Comparison of ENCODE assay signal across 21 cellular contexts in genomic region chr5:90934738-90935137, GRCh38.
DNase-seq lines count a peak whose midpoint lies in the region; ATAC-seq and TF ChIP-seq lines count a peak whose summit lies in the region.
"Had no signal": no experiment of that assay in that cellular context is flagged by ENCODE, and none has a peak within 500 bp of the region (broad histone marks: within the 10 kb centered on the region; RNA-seq: fewer than 3 reads in every experiment).

No MANE protein-coding gene starts in this region.

- H3K9me3 ChIP-seq in Caco-2 (no peaks in the 10 kb centered on the region), thyroid gland (no peaks in the 10 kb centered on the region), GM23248 (ENCODE audit: low read depth) (no peaks in the 10 kb centered on the region)
- H3K9me3 ChIP-seq: HAP-1, SJCRH30 had no signal

- H3K27ac ChIP-seq in thyroid gland: peak overlapping the region; percentile 56 to 87 (median 77)
- no peak overlapping the region for H3K27ac ChIP-seq in GM23248
- H3K27ac ChIP-seq: BLaER1 treated with 17β-estradiol and CSF1 and Interleukin-3, amounts not matched to agents 10 nM and 100 nM; KMS-11; SJCRH30 had no signal

- H4K20me1 ChIP-seq in GM23248 (ENCODE audit: insufficient read depth): no peaks in the 10 kb centered on the region
- H4K20me1 ChIP-seq: BLaER1 treated with 17β-estradiol and CSF1 and Interleukin-3, amounts not matched to agents 10 nM and 100 nM had no signal

- peaks cover 28% of the 10 kb centered on the region for H3K4me1 Mint-ChIP-seq in Caco-2 (ENCODE audit: low read depth, unreplicated experiment)
- peaks cover 44% of the 10 kb centered on the region for H3K4me1 Mint-ChIP-seq in WTC11
- H3K4me1 Mint-ChIP-seq in mesothelial cell of epicardium: peaks cover 42% of the 10 kb centered on the region
- H3K4me1 Mint-ChIP-seq: IgD-negative memory B cell had no signal

- no peak overlapping the region for H3K4me2 ChIP-seq in GM23248 (ENCODE audit: unreplicated experiment)
- H3K4me2 ChIP-seq: BLaER1 treated with 17β-estradiol and CSF1 and Interleukin-3, amounts not matched to agents 10 nM and 100 nM; KMS-11 had no signal

- no TSS peak for BruUV-seq in Caco-2 (replicated peaks; lab: Mats Ljungman, UMichigan)

- TF ChIP-seq CTCF in Caco-2 (IDR thresholded peaks at IDR 0.05; ENCODE audit: insufficient read depth in 1 of 2, low read depth in 1 of 2, low read length in 1 of 2, severe bottlenecking in 1 of 2, unreplicated experiment in 1 of 2): no peak
- TF ChIP-seq CTCF in WTC11 (IDR thresholded peaks at IDR 0.05): no peak
- TF ChIP-seq CTCF in mesothelial cell of epicardium (IDR thresholded peaks at IDR 0.05; ENCODE audit: unreplicated experiment): no peak
- TF ChIP-seq CTCF in thyroid gland (IDR thresholded peaks at IDR 0.05): no peak

- CTCF ChIA-PET in Caco-2 (lab: Charles Lee): no interaction called here
- CTCF ChIA-PET in WTC11 (lab: Charles Lee): no interaction called here

- DNase-seq in Caco-2 (no peak), WTC11 (ENCODE audit: low spot score) (no peak), mesothelial cell of epicardium (ENCODE audit: low spot score in 2 of 2, unreplicated experiment in 2 of 2) (no peak), thyroid gland (no peak), HuH-7.5 (ENCODE audit: low spot score) (no peak), GM23248 (no peak), kidney glomerular epithelial cell (lab: John Stamatoyannopoulos, UW) (no peak)
- DNase-seq: AML-193; CD4-positive, alpha-beta T cell; GOT3; HFFc6; MM.1S; NCI-H2029; NCI-H446; NCI-H524 treated with DMSO at 0.1 percent for 48 hours; NCI-H774; SJCRH30 had no signal

- no peak overlapping the region for H2AFZ ChIP-seq in GM23248

- in situ Hi-C loops in GM23248 (cut with MboI): loop anchor here (5.0 to 10.0 kb wide), 2 partner anchors 160 to 453 kb away; no protein-coding TSS in a partner anchor

- H3K9ac ChIP-seq in GM23248: no peak overlapping the region
- H3K9ac ChIP-seq: BLaER1 treated with 17β-estradiol and CSF1 and Interleukin-3, amounts not matched to agents 10 nM and 100 nM; KMS-11 had no signal

- no peaks in the 10 kb centered on the region for H3F3A ChIP-seq in GM23248 (ENCODE audit: insufficient read depth)

- no peaks in the 10 kb centered on the region for H3K79me2 ChIP-seq in GM23248 (ENCODE audit: insufficient read depth)

- H3K4me3 ChIP-seq in Caco-2 (ENCODE audit: low read depth, low read length) (no peak overlapping the region), thyroid gland (replicated peaks in 1 of 3) (no peak overlapping the region), GM23248 (no peak overlapping the region)
- H3K4me3 ChIP-seq: BLaER1 treated with 17β-estradiol and CSF1 and Interleukin-3, amounts not matched to agents 10 nM and 100 nM; HAP-1; SJCRH30 had no signal

- no peaks in the 10 kb centered on the region for H3K9me2 ChIP-seq in GM23248 (ENCODE audit: insufficient read depth)

- WGBS in thyroid gland, 2 donors: 92 to 100% methylated on average over 2 of the region's 2 CpGs
- WGBS in GM23248 (ENCODE audit: low coverage in 1 of 2, low lambda C conversion rate in 2 of 2, missing lambda C conversion rate in 2 of 2), 2 experiments: 97 to 100% methylated on average over 2 of the region's 2 CpGs

- H3K36me3 Mint-ChIP-seq in Caco-2 (ENCODE audit: insufficient read depth, unreplicated experiment) (no peaks in the 10 kb centered on the region), WTC11 (peaks cover 11% of the 10 kb centered on the region), mesothelial cell of epicardium (no peaks in the 10 kb centered on the region)
- H3K36me3 Mint-ChIP-seq: IgD-negative memory B cell had no signal

- intact Hi-C loops in Caco-2 (cut with micrococcal nuclease; ENCODE audit: unreplicated experiment): no loop called here
- intact Hi-C loops in thyroid gland (cut with DNase I): loop anchor here (10.0 kb wide), 1 partner anchor 160 kb away; no protein-coding TSS in a partner anchor

- POLR2A ChIA-PET in Caco-2 (lab: Charles Lee): no interaction called here
- POLR2A ChIA-PET in WTC11 (lab: Charles Lee): no interaction called here

- H3K27me3 Mint-ChIP-seq in Caco-2 (ENCODE audit: insufficient read depth, unreplicated experiment) (no peaks in the 10 kb centered on the region), WTC11 (ENCODE audit: low read depth) (no peaks in the 10 kb centered on the region), mesothelial cell of epicardium (ENCODE audit: low read depth) (no peaks in the 10 kb centered on the region)
- H3K27me3 Mint-ChIP-seq: CD4-positive, alpha-beta T cell had no signal

- H3K4me3 Mint-ChIP-seq in Caco-2 (ENCODE audit: unreplicated experiment) (peak overlapping the region; percentile 1), WTC11 (no peak overlapping the region), mesothelial cell of epicardium (no peak overlapping the region)
- H3K4me3 Mint-ChIP-seq: CD4-positive, alpha-beta T cell; HFFc6; IgD-negative memory B cell had no signal

- no peak for TF ChIP-seq POLR2A in thyroid gland (IDR thresholded peaks at IDR 0.05)

- H3K27ac Mint-ChIP-seq in Caco-2 (ENCODE audit: unreplicated experiment): peak overlapping the region; percentile 38
- peak overlapping the region; percentile 29; the same call in 1 of the 2 replicates for H3K27ac Mint-ChIP-seq in WTC11
- H3K27ac Mint-ChIP-seq in mesothelial cell of epicardium: peak overlapping the region; percentile 60
- H3K27ac Mint-ChIP-seq: CD4-positive, alpha-beta T cell; HFFc6; IgD-negative memory B cell had no signal

- H3K9me3 Mint-ChIP-seq in Caco-2 (ENCODE audit: unreplicated experiment) (no peaks in the 10 kb centered on the region), WTC11 (peaks cover 14% of the 10 kb centered on the region; the same call in 1 of the 2 replicates), mesothelial cell of epicardium (no peaks in the 10 kb centered on the region)
- H3K9me3 Mint-ChIP-seq: HFFc6 had no signal

- H3K36me3 ChIP-seq in Caco-2 (ENCODE audit: control insufficient read depth, insufficient read depth, low read length): no peaks in the 10 kb centered on the region
- H3K36me3 ChIP-seq in thyroid gland: no peaks in the 10 kb centered on the region
- H3K36me3 ChIP-seq in GM23248 (ENCODE audit: low read depth): no peaks in the 10 kb centered on the region
- H3K36me3 ChIP-seq: BLaER1 treated with 17β-estradiol and CSF1 and Interleukin-3, amounts not matched to agents 10 nM and 100 nM; HAP-1; SJCRH30 had no signal

- ATAC-seq in WTC11: no peak

- H3K27me3 ChIP-seq in Caco-2 (replicated peaks; ENCODE audit: control insufficient read depth, insufficient read depth, low read length) (no peaks in the 10 kb centered on the region), thyroid gland (no peaks in the 10 kb centered on the region), GM23248 (replicated peaks; ENCODE audit: insufficient read depth) (no peaks in the 10 kb centered on the region)
- H3K27me3 ChIP-seq: BLaER1 treated with 17β-estradiol and CSF1 and Interleukin-3, amounts not matched to agents 10 nM and 100 nM; SJCRH30 had no signal

- H3K4me1 ChIP-seq in Caco-2 (peaks cover 32% of the 10 kb centered on the region), thyroid gland (peaks cover 32 to 57% of the 10 kb centered on the region in 2 donors), GM23248 (ENCODE audit: insufficient read depth) (peaks cover 10% of the 10 kb centered on the region)
- H3K4me1 ChIP-seq: SJCRH30 had no signal

TF ChIP-seq in WTC11, 78 proteins besides CTCF, POLR2A, EP300 and RAD21:
- TF ChIP-seq NFYB (CRISPR knock-in tag; conservative IDR thresholded peaks at IDR 0.05; ENCODE audit: low read depth): no peak
- TF ChIP-seq, protein P1, sequence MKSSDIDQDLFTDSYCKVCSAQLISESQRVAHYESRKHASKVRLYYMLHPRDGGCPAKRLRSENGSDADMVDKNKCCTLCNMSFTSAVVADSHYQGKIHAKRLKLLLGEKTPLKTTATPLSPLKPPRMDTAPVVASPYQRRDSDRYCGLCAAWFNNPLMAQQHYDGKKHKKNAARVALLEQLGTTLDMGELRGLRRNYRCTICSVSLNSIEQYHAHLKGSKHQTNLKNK (CRISPR knock-in tag; IDR thresholded peaks at IDR 0.05): no peak
- TF ChIP-seq RORB (CRISPR knock-in tag; IDR thresholded peaks at IDR 0.05): no peak
- TF ChIP-seq, protein P2, sequence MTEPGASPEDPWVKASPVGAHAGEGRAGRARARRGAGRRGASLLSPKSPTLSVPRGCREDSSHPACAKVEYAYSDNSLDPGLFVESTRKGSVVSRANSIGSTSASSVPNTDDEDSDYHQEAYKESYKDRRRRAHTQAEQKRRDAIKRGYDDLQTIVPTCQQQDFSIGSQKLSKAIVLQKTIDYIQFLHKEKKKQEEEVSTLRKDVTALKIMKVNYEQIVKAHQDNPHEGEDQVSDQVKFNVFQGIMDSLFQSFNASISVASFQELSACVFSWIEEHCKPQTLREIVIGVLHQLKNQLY (CRISPR knock-in tag; IDR thresholded peaks at IDR 0.05): no peak
- no peak for TF ChIP-seq NR3C1 (CRISPR knock-in tag; conservative IDR thresholded peaks at IDR 0.05; ENCODE audit: low read depth)
- no peak for TF ChIP-seq ESRRA (CRISPR knock-in tag; IDR thresholded peaks at IDR 0.05; ENCODE audit: borderline replicate concordance)
- TF ChIP-seq EMX1 (CRISPR knock-in tag; IDR thresholded peaks at IDR 0.05): no peak
- no peak for TF ChIP-seq HMGA2 (CRISPR knock-in tag; IDR thresholded peaks at IDR 0.05)
- no peak for TF ChIP-seq ZBTB21 (CRISPR knock-in tag; IDR thresholded peaks at IDR 0.05; ENCODE audit: borderline replicate concordance)
TF ChIP-seq in WTC11: peak in this region for 0.
